ENCODE assay signal across 8 cellular contexts in genomic region chr3:129245641-129246306, GRCh38. TPM values are rescaled to one million over a fixed set of nuclear protein-coding genes. Genes with fewer than 3 reads are reported as not detected.
A peak's percentile ranks its signal among the peaks of the same experiment; 100 is the strongest.
DNase-seq lines count a peak whose midpoint lies in the region; ATAC-seq and TF ChIP-seq lines count a peak whose summit lies in the region.
"Not testable (repeated sequence)": the region's sequence is repeated elsewhere in the genome, so short reads cannot be mapped to it uniquely, and the experiment has no call there.

No MANE protein-coding gene starts in this region.

- ATAC-seq in GM21360 (IDR thresholded peaks at IDR 0.05; ENCODE audit: unreplicated experiment) = peak; percentile 55

- H3K36me3 ChIP-seq in CD4-positive, alpha-beta memory T cell (ENCODE audit: insufficient read depth, low read length); KMS-11 (ENCODE audit: insufficient read depth); OCI-LY1 (ENCODE audit: insufficient read depth, low read length): not testable (repeated sequence)

- H3K9me2 ChIP-seq in OCI-LY1 (ENCODE audit: low read depth, low read length) = not testable (repeated sequence)

- H3K9ac ChIP-seq in KMS-11 = not testable (repeated sequence)
- peak overlapping the region; percentile 10; the same call in 1 of the 2 replicates for H3K9ac ChIP-seq in OCI-LY1 (ENCODE audit: low read length)

- not testable (repeated sequence) for H2AFZ ChIP-seq in KMS-11 (ENCODE audit: low read depth); OCI-LY1 (ENCODE audit: low read length)

- H3K9me3 Mint-ChIP-seq in CD4-positive, alpha-beta memory T cell = not testable (repeated sequence)

- H3K4me1 ChIP-seq in CD4-positive, alpha-beta memory T cell (ENCODE audit: insufficient read depth, low read length) = peaks cover 24% of the 10 kb centered on the region
- H3K4me1 ChIP-seq in KMS-11 (ENCODE audit: low read depth, poor library complexity, severe bottlenecking) (peaks cover 32% of the 10 kb centered on the region), OCI-LY1 (ENCODE audit: insufficient read depth, low read length, severe bottlenecking) (peaks cover 33% of the 10 kb centered on the region)

- peaks cover 16 to 42% (median 29%) of the 10 kb centered on the region in 4 donors for H3K4me1 Mint-ChIP-seq in CD4-positive, alpha-beta memory T cell

- peak overlapping the region in 1 of 8 donors; percentile 16 for H3K4me3 Mint-ChIP-seq in CD4-positive, alpha-beta memory T cell

- not testable (repeated sequence) for H3K9me3 ChIP-seq in CD4-positive, alpha-beta memory T cell (ENCODE audit: control insufficient read depth in 1 of 2, low read length in 2 of 2); OCI-LY1 (ENCODE audit: low read length)

- H3K4me3 ChIP-seq in CD4-positive, alpha-beta memory T cell (ENCODE audit: low read length in 2 of 2); KMS-11 (IDR thresholded peaks at IDR 0.05; ENCODE audit: insufficient read depth, low read depth, low read length); OCI-LY1 (ENCODE audit: low read depth, low read length, poor library complexity, severe bottlenecking): not testable (repeated sequence)

- H3K27ac Mint-ChIP-seq in CD4-positive, alpha-beta memory T cell = peak overlapping the region in 5 of 7 donors; percentile 2 to 23 (median 6)

- H3K4me2 ChIP-seq in KMS-11 (peak overlapping the region; percentile 26), OCI-LY1 (ENCODE audit: low read length) (peak overlapping the region; percentile 21; the same call in 1 of the 2 replicates)

- DNase-seq in CD4-positive, alpha-beta memory T cell = peak; percentile 75 to 81 (median 79)
- DNase-seq in activated CD8-positive, alpha-beta memory T cell treated with anti-CD3 and anti-CD28 coated beads for 4 hours (ENCODE audit: low read depth in 2 of 2) = peak; percentile 32 to 50
- peak; percentile 53 for DNase-seq in effector CD8-positive, alpha-beta T cell (lab: John Stamatoyannopoulos, UW)
- DNase-seq in medulla oblongata (ENCODE audit: extremely low spot score) = peak; percentile 90
- peak; percentile 41 to 57 for DNase-seq in stimulated activated CD4-positive, alpha-beta T cell treated with anti-CD3 and anti-CD28 coated beads, Interleukin-4, amount 100 ng/mL, for 4 hours

- POLR2A ChIA-PET in CD4-positive, alpha-beta memory T cell (lab: Charles Lee; ENCODE audit: partially characterized antibody) = interaction anchor here (0.6 to 6.9 kb wide), 14 partner anchors 62 to 565 kb away, joined by 3 to 90 read pairs (median 4); partner anchors contain the start of genes CFAP92 and CNBP

- intact Hi-C loops in CD4-positive, alpha-beta memory T cell (cut with micrococcal nuclease) = loop anchor here (1.0 to 5.0 kb wide), 4 partner anchors 192 to 628 kb away; no protein-coding TSS in a partner anchor

- not testable (repeated sequence) for H3F3A ChIP-seq in OCI-LY1 (ENCODE audit: insufficient read depth, low read length)

- not testable (repeated sequence) for H3K27me3 Mint-ChIP-seq in CD4-positive, alpha-beta memory T cell

- CTCF ChIA-PET in CD4-positive, alpha-beta memory T cell (lab: Charles Lee; ENCODE audit: partially characterized antibody) = interaction anchor here (0.7 to 9.4 kb wide), 43 partner anchors 8 to 628 kb away, joined by 3 to 253 read pairs (median 6); partner anchors contain the start of genes CFAP92 and CNBP

- not testable (repeated sequence) for H3K27ac ChIP-seq in CD4-positive, alpha-beta memory T cell (ENCODE audit: low read depth, low read length); KMS-11; OCI-LY1 (ENCODE audit: low read depth, low read length, poor library complexity, severe bottlenecking)

- H4K20me1 ChIP-seq in KMS-11 (ENCODE audit: insufficient read depth); OCI-LY1 (ENCODE audit: insufficient read depth, low read length): not testable (repeated sequence)

- H3K79me2 ChIP-seq in KMS-11 (ENCODE audit: insufficient read depth, low read depth) (peaks cover 26% of the 10 kb centered on the region), OCI-LY1 (ENCODE audit: insufficient read depth, low read length) (peaks cover 12% of the 10 kb centered on the region)

- H3K27me3 ChIP-seq in CD4-positive, alpha-beta memory T cell (ENCODE audit: insufficient read depth, low read length); KMS-11 (ENCODE audit: insufficient read depth, low read depth); OCI-LY1 (ENCODE audit: insufficient read depth, low read length): not testable (repeated sequence)

- H3K36me3 Mint-ChIP-seq in CD4-positive, alpha-beta memory T cell = peaks cover 3 to 17% of the 10 kb centered on the region in 2 donors

- TF ChIP-seq CTCF in KMS-11 (conservative IDR thresholded peaks at IDR 0.05; ENCODE audit: low read depth, low read length) (peak; percentile 92), OCI-LY1 (IDR thresholded peaks at IDR 0.05; ENCODE audit: low read length) (peak; percentile 100)

RNA-seq across cellular contexts. Expression of gene COPG1, which starts 3.6 kb away (rescaled TPM):
- 100 to 1,000 TPM; 147 TPM for total RNA-seq in CD4-positive, alpha-beta memory T cell
- 100 to 1,000 TPM in 1 of 2 donors, 10 to 100 TPM in 1; 67.4 to 111 TPM for polyA plus RNA-seq in CD4-positive, alpha-beta memory T cell

RNA-seq across cellular contexts. Expression of gene HMCES, which starts 32.9 kb away (rescaled TPM):
- 10 to 100 TPM; 50.1 to 52.5 TPM for total RNA-seq in CD4-positive, alpha-beta memory T cell
- 100 to 1,000 TPM in 1 of 2 donors, 10 to 100 TPM in 1; 100.0 to 100 TPM for polyA plus RNA-seq in CD4-positive, alpha-beta memory T cell
